In the genomic region with DNA sequence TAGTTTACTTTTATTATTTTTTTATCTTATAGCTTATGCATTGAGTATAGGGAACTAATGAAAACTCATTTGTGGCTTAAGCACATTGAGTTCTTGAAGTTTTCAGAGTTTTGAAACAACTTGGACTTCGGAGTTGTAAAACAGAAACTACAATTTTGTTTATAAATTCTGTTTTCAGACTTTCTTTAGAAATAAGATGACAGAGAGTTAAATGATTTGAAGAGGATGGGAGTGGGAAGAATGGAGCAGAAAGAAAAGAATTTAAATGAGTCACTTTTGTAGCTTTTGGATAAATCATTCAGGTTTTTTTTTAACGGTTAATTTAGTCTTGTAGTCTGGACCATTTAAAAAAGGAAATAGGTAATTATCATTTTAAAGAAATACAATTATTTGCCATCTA, we compare ENCODE assay signal across 20 cellular contexts. TPM values are rescaled to one million over a fixed set of nuclear protein-coding genes. Genes with fewer than 3 reads are reported as not detected.
DNase-seq lines count a peak whose midpoint lies in the region; ATAC-seq and TF ChIP-seq lines count a peak whose summit lies in the region.
"Had no signal": no experiment of that assay in that cellular context is flagged by ENCODE, and none has a peak within 500 bp of the region (broad histone marks: within the 10 kb centered on the region; RNA-seq: fewer than 3 reads in every experiment).

No MANE protein-coding gene starts in this region.

- H3K9me3 ChIP-seq in SJSA1 (replicated peaks) (no peaks in the 10 kb centered on the region), A673 (ENCODE audit: low read depth, low read length, poor library complexity, severe bottlenecking) (no peaks in the 10 kb centered on the region)
- H3K9me3 ChIP-seq: BLaER1 had no signal

- POLR2A ChIA-PET in activated CD4-positive, alpha-beta T cell treated with anti-CD3 and anti-CD28 coated beads for 36 hours (lab: Charles Lee): no interaction called here
- POLR2A ChIA-PET in A673 (lab: Charles Lee; ENCODE audit: low non-redundant PET): no interaction called here

- intact Hi-C loops in activated CD4-positive, alpha-beta T cell treated with anti-CD3 and anti-CD28 coated beads for 36 hours (cut with DNase I, micrococcal nuclease): no loop called here
- intact Hi-C loops in A673 (cut with micrococcal nuclease; ENCODE audit: unreplicated experiment): no loop called here

- peaks cover 45% of the 10 kb centered on the region for H3K36me3 Mint-ChIP-seq in activated CD4-positive, alpha-beta T cell treated with anti-CD3 and anti-CD28 coated beads for 36 hours (ENCODE audit: low read depth)
- peaks cover 69% of the 10 kb centered on the region for H3K36me3 Mint-ChIP-seq in effector memory CD8-positive, alpha-beta T cell (ENCODE audit: insufficient read depth)
- H3K36me3 Mint-ChIP-seq in osteocyte (ENCODE audit: unreplicated experiment): peaks cover 23% of the 10 kb centered on the region

- TF ChIP-seq CTCF in osteocyte (IDR thresholded peaks at IDR 0.05) (no peak), A673 (conservative IDR thresholded peaks at IDR 0.05; ENCODE audit: low read depth, low read length) (no peak)

- H3K4me3 ChIP-seq in SJSA1 (no peak overlapping the region), A673 (ENCODE audit: low read depth, low read length, poor library complexity, severe bottlenecking) (no peak overlapping the region)
- H3K4me3 ChIP-seq: BLaER1, PC-9 had no signal

- no peak for ATAC-seq in activated CD4-positive, alpha-beta T cell treated with anti-CD3 and anti-CD28 coated beads for 36 hours
- no peak for ATAC-seq in effector memory CD8-positive, alpha-beta T cell (replicated peaks)
- ATAC-seq: activated CD4-positive, CD25-positive, alpha-beta regulatory T cell treated with anti-CD3 and anti-CD28 coated beads, Interleukin-2, amount 50 U/mL, for 24 hours; sciatic nerve; stimulated activated naive CD8-positive, alpha-beta T cell treated with anti-CD3 and anti-CD28 coated beads, Interleukin-15, amount 100 ng/mL, for 72 hours had no signal

- H3K4me1 ChIP-seq in SJSA1 (replicated peaks) (peaks cover 59% of the 10 kb centered on the region), A673 (ENCODE audit: insufficient read depth, low read length, poor library complexity, severe bottlenecking) (no peaks in the 10 kb centered on the region)
- H3K4me1 ChIP-seq: BLaER1 had no signal

- BruUV-seq in A673 (replicated peaks; lab: Mats Ljungman, UMichigan): no TSS peak

- H3K4me3 Mint-ChIP-seq in activated CD4-positive, alpha-beta T cell treated with anti-CD3 and anti-CD28 coated beads for 36 hours: no peak overlapping the region
- H3K4me3 Mint-ChIP-seq in effector memory CD8-positive, alpha-beta T cell: no peak overlapping the region
- no peak overlapping the region for H3K4me3 Mint-ChIP-seq in osteocyte (ENCODE audit: unreplicated experiment)
- H3K4me3 Mint-ChIP-seq: stimulated activated naive CD8-positive, alpha-beta T cell treated with anti-CD3 and anti-CD28 coated beads, Interleukin-15, amount 100 ng/mL, for 72 hours; type B pancreatic cell had no signal

- H3K27ac ChIP-seq in SJSA1 (peak overlapping the region; percentile 73), A673 (ENCODE audit: low read depth, low read length, poor library complexity, severe bottlenecking) (no peak overlapping the region)
- H3K27ac ChIP-seq: BLaER1, PC-9 had no signal

- H3K36me3 ChIP-seq in SJSA1: peaks cover 19% of the 10 kb centered on the region
- peaks cover 7% of the 10 kb centered on the region for H3K36me3 ChIP-seq in A673 (ENCODE audit: insufficient read depth, low read length, poor library complexity, severe bottlenecking)

- H3K27me3 ChIP-seq in SJSA1 (replicated peaks) (no peaks in the 10 kb centered on the region), A673 (replicated peaks; ENCODE audit: insufficient read depth, low read depth, low read length, poor library complexity) (no peaks in the 10 kb centered on the region)
- H3K27me3 ChIP-seq: BLaER1 had no signal

- CTCF ChIA-PET in activated CD4-positive, alpha-beta T cell treated with anti-CD3 and anti-CD28 coated beads for 36 hours (lab: Charles Lee): interaction anchor here (0.8 kb wide), 1 partner anchor 126 kb away, joined by 3 read pairs; no protein-coding TSS in a partner anchor
- CTCF ChIA-PET in A673 (lab: Charles Lee): no interaction called here

- peaks cover 37% of the 10 kb centered on the region for H3K4me1 Mint-ChIP-seq in activated CD4-positive, alpha-beta T cell treated with anti-CD3 and anti-CD28 coated beads for 36 hours
- H3K4me1 Mint-ChIP-seq in effector memory CD8-positive, alpha-beta T cell (ENCODE audit: low read depth in 2 of 2): peaks cover 0 to 10% of the 10 kb centered on the region in 2 donors
- H3K4me1 Mint-ChIP-seq in osteocyte (ENCODE audit: unreplicated experiment): peaks cover 12% of the 10 kb centered on the region

- DNase-seq in activated CD4-positive, alpha-beta T cell treated with anti-CD3 and anti-CD28 coated beads for 36 hours: no peak
- no peak for DNase-seq in activated CD4-positive, alpha-beta T cell treated with anti-CD3 and anti-CD28 coated beads, Interleukin-2, amount 50 U/mL, for 48 hours
- DNase-seq in SJSA1 (ENCODE audit: low read depth in 1 of 2, low spot score in 2 of 2) (peak in 1 of 2 experiments; percentile 67), osteocyte (ENCODE audit: extremely low spot score, unreplicated experiment) (no peak), NCI-H2171 (lab: John Stamatoyannopoulos, UW) (no peak), A673 (ENCODE audit: low spot score) (no peak)
- no peak for DNase-seq in effector memory CD8-positive, alpha-beta T cell
- DNase-seq in activated CD4-positive, CD25-positive, alpha-beta regulatory T cell (lab: John Stamatoyannopoulos, UW): no peak
- DNase-seq: 8988T; activated naive CD4-positive, alpha-beta T cell; H7; hippocampal formation; NCI-H1417 treated with DMSO at 0.1 percent for 48 hours; PC-9; stimulated activated naive CD8-positive, alpha-beta T cell treated with anti-CD3 and anti-CD28 coated beads, Interleukin-15, amount 100 ng/mL, for 72 hours; T-helper 9 cell had no signal

- peak overlapping the region; percentile 42 for H3K27ac Mint-ChIP-seq in activated CD4-positive, alpha-beta T cell treated with anti-CD3 and anti-CD28 coated beads for 36 hours
- peak overlapping the region; percentile 64 to 83 for H3K27ac Mint-ChIP-seq in effector memory CD8-positive, alpha-beta T cell
- H3K27ac Mint-ChIP-seq in osteocyte (ENCODE audit: unreplicated experiment): peak overlapping the region; percentile 12
- H3K27ac Mint-ChIP-seq: type B pancreatic cell had no signal

- no peaks in the 10 kb centered on the region for H3K9me3 Mint-ChIP-seq in activated CD4-positive, alpha-beta T cell treated with anti-CD3 and anti-CD28 coated beads for 36 hours (ENCODE audit: low read depth)
- H3K9me3 Mint-ChIP-seq in effector memory CD8-positive, alpha-beta T cell: no peaks in the 10 kb centered on the region
- H3K9me3 Mint-ChIP-seq in osteocyte (ENCODE audit: unreplicated experiment): no peaks in the 10 kb centered on the region
- H3K9me3 Mint-ChIP-seq: stimulated activated naive CD8-positive, alpha-beta T cell treated with anti-CD3 and anti-CD28 coated beads, Interleukin-15, amount 100 ng/mL, for 72 hours; type B pancreatic cell had no signal

- no peaks in the 10 kb centered on the region for H3K27me3 Mint-ChIP-seq in activated CD4-positive, alpha-beta T cell treated with anti-CD3 and anti-CD28 coated beads for 36 hours
- H3K27me3 Mint-ChIP-seq in effector memory CD8-positive, alpha-beta T cell: no peaks in the 10 kb centered on the region
- H3K27me3 Mint-ChIP-seq in osteocyte (ENCODE audit: unreplicated experiment): no peaks in the 10 kb centered on the region
- H3K27me3 Mint-ChIP-seq: stimulated activated naive CD8-positive, alpha-beta T cell treated with anti-CD3 and anti-CD28 coated beads, Interleukin-15, amount 100 ng/mL, for 72 hours; type B pancreatic cell had no signal

RNA-seq across cellular contexts. Expression of a gene that starts 32.3 kb away (rescaled TPM):
- total RNA-seq in activated CD4-positive, alpha-beta T cell treated with anti-CD3 and anti-CD28 coated beads for 36 hours: under 1 TPM; 0.25 to 0.49 TPM
- 3.4 and 5.4 TPM in 2 replicates for total RNA-seq in SJSA1 (2014; rRNA removed; shearing (Covaris generic))
- 5.5 and 6.2 TPM in 2 replicates for total RNA-seq in osteocyte
- total RNA-seq in A673 (2021): 0.62 and 0.74 TPM in 2 replicates

RNA-seq across cellular contexts. Expression of a gene that starts 48.8 kb away (rescaled TPM):
- 10 to 100 TPM; 13.5 to 13.6 TPM for total RNA-seq in activated CD4-positive, alpha-beta T cell treated with anti-CD3 and anti-CD28 coated beads for 36 hours
- 22.8 and 37.8 TPM in 2 replicates for total RNA-seq in SJSA1 (2014; rRNA removed; shearing (Covaris generic))
- total RNA-seq in osteocyte (13.1 and 14.0 TPM in 2 replicates), A673 (2021) (22.8 and 26.1 TPM in 2 replicates)

Comparison
In these comparisons a context has a peak if more than half of its experiments do, and no peak if none do; other contexts are left out.
1. H3K27ac Mint-ChIP-seq: peak in every context shown above with its lines; median percentile 74 in effector memory CD8-positive, alpha-beta T cell; 42 in activated CD4-positive, alpha-beta T cell treated with anti-CD3 and anti-CD28 coated beads for 36 hours; 12 in osteocyte.